8 cellular contexts compared by ENCODE assay signal in genomic region chr10:113961261-113961938, GRCh38.
DNase-seq lines count a peak whose midpoint lies in the region; ATAC-seq and TF ChIP-seq lines count a peak whose summit lies in the region.

No MANE protein-coding gene starts in this region.

- WGBS in testis, 2 donors: 81 to 93% methylated on average over 11 of the region's 11 CpGs

- ATAC-seq in GM18505 (IDR thresholded peaks at IDR 0.05; ENCODE audit: unreplicated experiment): peak; percentile 54
- peak; percentile 67 for ATAC-seq in HG02610 (IDR thresholded peaks at IDR 0.05; ENCODE audit: unreplicated experiment)

- no peaks in the 10 kb centered on the region for H3K4me1 ChIP-seq in testis

- H3K4me3 ChIP-seq in testis: no peak overlapping the region
- no peak overlapping the region for H3K4me3 ChIP-seq in coronary artery

- no peak overlapping the region for H3K27ac ChIP-seq in testis
- no peak overlapping the region for H3K27ac ChIP-seq in coronary artery

- no peaks in the 10 kb centered on the region for H3K27me3 ChIP-seq in testis

- DNase-seq in NCI-H82 (lab: John Stamatoyannopoulos, UW): peak; percentile 12
- peak; percentile 56 for DNase-seq in activated effector memory CD4-positive, alpha-beta T cell treated with Interleukin-2 at 50 U/mL for 16 hours
- DNase-seq in stimulated activated CD4-positive, alpha-beta T cell treated with anti-CD3 and anti-CD28 coated beads, Interleukin-2, amount 100 ng/mL, for 4 hours (ENCODE audit: low read depth): peak; percentile 21
- DNase-seq in cerebellum (ENCODE audit: low spot score): no peak
- no peak for DNase-seq in testis
- no peak for DNase-seq in coronary artery (ENCODE audit: low spot score)

- intact Hi-C loops in testis (cut with DNase I; ENCODE audit: low total_unique reads): no loop called here

- H3K9me3 ChIP-seq in testis: no peaks in the 10 kb centered on the region

- TF ChIP-seq CTCF in testis (IDR thresholded peaks at IDR 0.05): no peak
- no peak for TF ChIP-seq CTCF in coronary artery (IDR thresholded peaks at IDR 0.05)

- no peak for TF ChIP-seq POLR2A in GM18505 (IDR thresholded peaks at IDR 0.05; ENCODE audit: borderline replicate concordance, extremely low read depth, insufficient read depth, insufficient read length)
- TF ChIP-seq POLR2A in testis (IDR thresholded peaks at IDR 0.05): no peak

- H3K36me3 ChIP-seq in testis (ENCODE audit: low read depth, missing control alignments): no peaks in the 10 kb centered on the region

Comparison
In these comparisons a context has a peak if more than half of its experiments do, and no peak if none do; other contexts are left out.
1. DNase-seq: peak in NCI-H82 (single experiment), activated effector memory CD4-positive, alpha-beta T cell treated with Interleukin-2 at 50 U/mL for 16 hours (single experiment) and stimulated activated CD4-positive, alpha-beta T cell treated with anti-CD3 and anti-CD28 coated beads, Interleukin-2, amount 100 ng/mL, for 4 hours (single experiment); none in cerebellum (single experiment), testis (single experiment) and coronary artery (single experiment).